ENCODE assay signal across 8 cellular contexts in genomic region chr22:21628386-21629261, GRCh38. TPM values are rescaled to one million over a fixed set of nuclear protein-coding genes. Genes with fewer than 3 reads are reported as not detected.
A peak's percentile ranks its signal among the peaks of the same experiment; 100 is the strongest.
DNase-seq lines count a peak whose midpoint lies in the region; ATAC-seq, FAIRE-seq and TF ChIP-seq lines count a peak whose summit lies in the region.

No MANE protein-coding gene starts in this region.

- TF ChIP-seq CTCF in OCI-LY7 (conservative IDR thresholded peaks at IDR 0.05; ENCODE audit: low read length) (no peak), esophagus muscularis mucosa (IDR thresholded peaks at IDR 0.05) (no peak), pancreas (IDR thresholded peaks at IDR 0.05) (no peak)

- FAIRE-seq in pancreas (lab: Jason Lieb, UNC) (no peak), GM12891 (lab: Jason Lieb, UNC) (no peak)

- H3K4me3 ChIP-seq in OCI-LY7 (ENCODE audit: low read depth, low read length, poor library complexity, severe bottlenecking) (peak overlapping the region; percentile 89), esophagus muscularis mucosa (peak overlapping the region; percentile 77 to 99 (median 92)), pancreas (peak overlapping the region; percentile 91 to 100 (median 96))

- 0 out of 2 replicates have a peak overlapping the region, but pooled peaks have one; percentile 7 for H2AFZ ChIP-seq in OCI-LY7 (ENCODE audit: low read length)

- no peak for TF ChIP-seq EP300 in esophagus muscularis mucosa (IDR thresholded peaks at IDR 0.05)

- H3K36me3 ChIP-seq in OCI-LY7 (ENCODE audit: insufficient read depth, low read length) (peaks cover 44% of the 10 kb centered on the region), esophagus muscularis mucosa (peaks cover 0 to 9% (median 7%) of the 10 kb centered on the region in 4 donors), pancreas (no peaks in the 10 kb centered on the region)

- H3K4me2 ChIP-seq in OCI-LY7 (ENCODE audit: low read length) = peak overlapping the region; percentile 72

- peak; percentile 19 for ATAC-seq in GM19025 (IDR thresholded peaks at IDR 0.05; ENCODE audit: low read depth, unreplicated experiment)
- ATAC-seq in pancreas = peak in 3 of 4 donors; percentile 10 to 23 (median 19)
- no peak for ATAC-seq in GM18909 (IDR thresholded peaks at IDR 0.05; ENCODE audit: poor library complexity, unreplicated experiment)

- H3K27me3 ChIP-seq in esophagus muscularis mucosa = no peaks in the 10 kb centered on the region
- H3K27me3 ChIP-seq in pancreas = no peaks in the 10 kb centered on the region

- H3K9me3 ChIP-seq in OCI-LY7 (ENCODE audit: low read length) (no peaks in the 10 kb centered on the region), esophagus muscularis mucosa (no peaks in the 10 kb centered on the region), pancreas (no peaks in the 10 kb centered on the region)

- H3K4me1 ChIP-seq in OCI-LY7 (ENCODE audit: insufficient read depth, low read length, poor library complexity, severe bottlenecking) = peaks cover 70% of the 10 kb centered on the region
- peaks cover 27 to 43% (median 34%) of the 10 kb centered on the region in 4 donors for H3K4me1 ChIP-seq in esophagus muscularis mucosa
- H3K4me1 ChIP-seq in pancreas = peaks cover 11 to 12% (median 11%) of the 10 kb centered on the region in 3 donors

- CTCF ChIA-PET in OCI-LY7 (lab: Charles Lee; ENCODE audit: unreplicated experiment) (interaction anchor here (0.6 to 2.5 kb wide), 6 partner anchors 13 to 621 kb away, joined by 3 to 18 read pairs (median 5); partner anchors contain the start of gene SDF2L1), HEK293T (lab: Yijun Ruan, JAX) (interaction anchor here (0.6 to 4.7 kb wide), 13 partner anchors 9 to 49 kb away, joined by 3 to 63 read pairs (median 6); partner anchors contain the start of gene SDF2L1)

- H3K79me2 ChIP-seq in OCI-LY7 (ENCODE audit: insufficient read depth, low read depth, low read length) = peaks cover 33% of the 10 kb centered on the region

- TF ChIP-seq POLR2A in esophagus muscularis mucosa (IDR thresholded peaks at IDR 0.05; ENCODE audit: low read depth) (no peak), GM12891 (IDR thresholded peaks at IDR 0.05; ENCODE audit: low read depth, low read length) (no peak)

- H4K20me1 ChIP-seq in OCI-LY7 (ENCODE audit: insufficient read depth, low read length) = 0 out of 2 replicates have a peak, but pooled peaks cover 3% of the 10 kb centered on the region

- POLR2A ChIA-PET in OCI-LY7 (lab: Charles Lee) = interaction anchor here (0.7 to 1.6 kb wide), 6 partner anchors 11 to 415 kb away, joined by 3 to 12 read pairs (median 4); partner anchors contain the start of gene SDF2L1
- POLR2A ChIA-PET in HEK293T (lab: Yijun Ruan, JAX) = interaction anchor here (0.6 to 4.6 kb wide), 18 partner anchors 10 to 181 kb away, joined by 3 to 76 read pairs (median 4); partner anchors contain the start of genes PPIL2 and SDF2L1

- intact Hi-C loops in OCI-LY7 (cut with micrococcal nuclease; ENCODE audit: unreplicated experiment) (loop anchor here (1.0 kb wide), 2 partner anchors 11 to 14 kb away; partner anchors contain the start of gene SDF2L1), esophagus muscularis mucosa (cut with DNase I) (no loop called here), pancreas (cut with DNase I) (loop anchor here in 2 of 3 donors (5.0 to 10.0 kb wide), 2 partner anchors 51 to 64 kb away; partner anchors contain the start of gene UBE2L3 (in 1 of the 2))

- WGBS in esophagus muscularis mucosa = 67% methylated on average over 48 of the region's 74 CpGs
- WGBS in pancreas, 2 donors = 63 to 65% methylated on average over 71 to 74 of the region's 74 CpGs

- BruUV-seq in OCI-LY7 (replicated peaks; lab: Mats Ljungman, UMichigan) = no TSS peak

- no peak for DNase-seq in OCI-LY7 (ENCODE audit: low spot score)
- no peak for DNase-seq in esophagus muscularis mucosa (ENCODE audit: extremely low spot score)
- DNase-seq in pancreas = peak in 4 of 6 donors; percentile 49 to 86 (median 63)
- DNase-seq in NCI-H748 (lab: John Stamatoyannopoulos, UW; ENCODE audit: unreplicated experiment) = no peak
- no peak for DNase-seq in HEK293T (ENCODE audit: extremely low spot score)
- DNase-seq in GM12891 (ENCODE audit: insufficient read length, low spot score) = no peak

- peak overlapping the region; percentile 87 for H3K27ac ChIP-seq in OCI-LY7 (ENCODE audit: low read depth, low read length, poor library complexity, severe bottlenecking)
- H3K27ac ChIP-seq in esophagus muscularis mucosa (replicated peaks in 1 of 4) = peak overlapping the region; percentile 65 to 85 (median 78)
- peak overlapping the region in 3 of 4 donors; percentile 22 to 80 (median 72) for H3K27ac ChIP-seq in pancreas

- no peaks in the 10 kb centered on the region for H3K9me2 ChIP-seq in OCI-LY7 (ENCODE audit: insufficient read depth, low read length)

TF ChIP-seq in HEK293T, 16 proteins besides CTCF, POLR2A, EP300 and RAD21 (continues in another document):
- TF ChIP-seq BHLHE40 (IDR thresholded peaks at IDR 0.05; ENCODE audit: borderline replicate concordance) (no peak), NFRKB (IDR thresholded peaks at IDR 0.05) (no peak), ARNT (IDR thresholded peaks at IDR 0.05) (no peak), ZNF384 (IDR thresholded peaks at IDR 0.05) (no peak), FOXA1 (IDR thresholded peaks at IDR 0.05) (no peak), HDGF (IDR thresholded peaks at IDR 0.05; ENCODE audit: borderline replicate concordance) (no peak), TARDBP (IDR thresholded peaks at IDR 0.05) (no peak), SP1 (IDR thresholded peaks at IDR 0.05) (no peak), LEF1 (IDR thresholded peaks at IDR 0.05; ENCODE audit: borderline replicate concordance) (no peak; the same call in 1 of the 2 replicates), L3MBTL2 (conservative IDR thresholded peaks at IDR 0.05) (no peak; the same call in 1 of the 2 replicates), CTBP1 (IDR thresholded peaks at IDR 0.05; ENCODE audit: borderline replicate concordance) (no peak), SUZ12 (IDR thresholded peaks at IDR 0.05) (no peak), FOXM1 (IDR thresholded peaks at IDR 0.05; ENCODE audit: borderline replicate concordance) (no peak)
- TF ChIP-seq, protein P1, sequence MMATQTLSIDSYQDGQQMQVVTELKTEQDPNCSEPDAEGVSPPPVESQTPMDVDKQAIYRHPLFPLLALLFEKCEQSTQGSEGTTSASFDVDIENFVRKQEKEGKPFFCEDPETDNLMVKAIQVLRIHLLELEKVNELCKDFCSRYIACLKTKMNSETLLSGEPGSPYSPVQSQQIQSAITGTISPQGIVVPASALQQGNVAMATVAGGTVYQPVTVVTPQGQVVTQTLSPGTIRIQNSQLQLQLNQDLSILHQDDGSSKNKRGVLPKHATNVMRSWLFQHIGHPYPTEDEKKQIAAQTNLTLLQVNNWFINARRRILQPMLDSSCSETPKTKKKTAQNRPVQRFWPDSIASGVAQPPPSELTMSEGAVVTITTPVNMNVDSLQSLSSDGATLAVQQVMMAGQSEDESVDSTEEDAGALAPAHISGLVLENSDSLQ (IDR thresholded peaks at IDR 0.05) = no peak

TF ChIP-seq in GM12891, 5 proteins besides CTCF, POLR2A, EP300 and RAD21:
- TF ChIP-seq TAF1 (IDR thresholded peaks at IDR 0.05; ENCODE audit: low read depth, low read length) (no peak), POU2F2 (IDR thresholded peaks at IDR 0.05; ENCODE audit: low read depth, low read length) (no peak), PAX5 (IDR thresholded peaks at IDR 0.05; ENCODE audit: insufficient read depth, low read length, severe bottlenecking) (no peak), SPI1 (IDR thresholded peaks at IDR 0.05; ENCODE audit: low read depth, low read length) (no peak), POLR2AphosphoS5 (IDR thresholded peaks at IDR 0.05; ENCODE audit: low read depth, low read length) (no peak; the same call in 1 of the 2 replicates)

RNA-seq across cellular contexts. Expression of gene YDJC, which starts 1.2 kb away (rescaled TPM):
- total RNA-seq in OCI-LY7 (2014; rRNA removed; shearing (Covaris generic)) = 75.6 and 81.1 TPM in 2 replicates
- total RNA-seq in OCI-LY7 (2022) (59.0 and 59.3 TPM in 2 replicates), esophagus muscularis mucosa (10 to 100 TPM; 13.7 to 33.7 (median 26.2) TPM), pancreas (10 to 100 TPM; 11.2 to 22.5 (median 13.6) TPM)
- 10 to 100 TPM; 23.8 to 25.1 TPM for polyA plus RNA-seq in pancreas
- 24.5 TPM for polyA plus RNA-seq in GM12891 (2012; ENCODE audit: low read depth, missing spikeins)

RNA-seq across cellular contexts. Expression of gene CCDC116, which starts 3.9 kb away (rescaled TPM):
- total RNA-seq in OCI-LY7 (2014; rRNA removed; shearing (Covaris generic)) = 1.5 and 1.7 TPM in 2 replicates
- total RNA-seq in OCI-LY7 (2022) (3.1 and 3.5 TPM in 2 replicates), esophagus muscularis mucosa (under 1 TPM; 0.26 to 0.99 (median 0.55) TPM), pancreas (under 1 TPM in 5 of 6 donors, not detected in 1; 0.12 to 0.34 (median 0.19) TPM)
- polyA plus RNA-seq in pancreas = 1 to 10 TPM; 1.2 to 1.3 TPM
- 0.05 TPM for polyA plus RNA-seq in GM12891 (2012; ENCODE audit: low read depth, missing spikeins)

RNA-seq across cellular contexts. Expression of gene SDF2L1, which starts 13.5 kb away (rescaled TPM):
- 66.8 and 89.1 TPM in 2 replicates for total RNA-seq in OCI-LY7 (2014; rRNA removed; shearing (Covaris generic))
- total RNA-seq in OCI-LY7 (2022) = 39.6 and 60.5 TPM in 2 replicates
- 10 to 100 TPM; 22.4 to 40.8 (median 29.3) TPM for total RNA-seq in esophagus muscularis mucosa
- total RNA-seq in pancreas = 10 to 100 TPM; 24.0 to 49.2 (median 33.4) TPM
- 10 to 100 TPM; 33.1 to 47.7 TPM for polyA plus RNA-seq in pancreas
- 40.5 TPM for polyA plus RNA-seq in GM12891 (2012; ENCODE audit: low read depth, missing spikeins)

RNA-seq across cellular contexts. Expression of gene PPIL2, which starts 37.2 kb away (rescaled TPM):
- 58.5 and 59.9 TPM in 2 replicates for total RNA-seq in OCI-LY7 (2014; rRNA removed; shearing (Covaris generic))
- total RNA-seq in OCI-LY7 (2022) (86.3 and 92.7 TPM in 2 replicates), esophagus muscularis mucosa (10 to 100 TPM; 16.9 to 34.3 (median 24.7) TPM), pancreas (10 to 100 TPM; 21.1 to 33.5 (median 27.7) TPM)
- 10 to 100 TPM; 54.2 to 57.0 TPM for polyA plus RNA-seq in pancreas
- polyA plus RNA-seq in GM12891 (2012; ENCODE audit: low read depth, missing spikeins) = 21.9 TPM

Comparison
In these comparisons a context has a peak if more than half of its experiments do, and no peak if none do; other contexts are left out.
1. DNase-seq: peak in pancreas (4 of 6); none in OCI-LY7 (single experiment), esophagus muscularis mucosa (single experiment), NCI-H748 (single experiment), HEK293T (single experiment) and GM12891 (single experiment).
2. Peak in every context shown above with its lines, with median percentiles within 50 percentile points of each other: H3K27ac ChIP-seq and H3K4me3 ChIP-seq.